ENCODE assay signal across 1 cellular context in genomic region chr21:45256912-45257672, GRCh38.
TF ChIP-seq lines count a peak whose summit lies in the region.

No MANE protein-coding gene starts in this region.

TF ChIP-seq in K562, 482 proteins besides CTCF, POLR2A, EP300 and RAD21 (continued from another document and continues in another):
- TF ChIP-seq HOMEZ (CRISPR knock-in tag; IDR thresholded peaks at IDR 0.05) (no peak), EGR1 (conservative IDR thresholded peaks at IDR 0.05) (no peak), KDM4B (IDR thresholded peaks at IDR 0.05; ENCODE audit: borderline replicate concordance in 2 of 2, low read depth in 1 of 2) (no peak), IRF1 (CRISPR knock-in tag; IDR thresholded peaks at IDR 0.05; ENCODE audit: borderline replicate concordance) (no peak), SMAD3 (CRISPR knock-in tag; conservative IDR thresholded peaks at IDR 0.05) (peak; percentile 62; the same call in 1 of the 2 replicates), BACH1 (tag; IDR thresholded peaks at IDR 0.05) (no peak), SMARCC2 (IDR thresholded peaks at IDR 0.05; ENCODE audit: low read depth) (peak; percentile 83), ZNF134 (CRISPR knock-in tag; conservative IDR thresholded peaks at IDR 0.05) (peak; percentile 49; the same call in 1 of the 2 replicates), MAX (CRISPR knock-in tag; IDR thresholded peaks at IDR 0.05) (peak; percentile 45; the same call in 1 of the 2 replicates), MCM5 (IDR thresholded peaks at IDR 0.05; ENCODE audit: low read depth) (no peak), LARP7 (IDR thresholded peaks at IDR 0.05) (no peak), KLF1 (tag; IDR thresholded peaks at IDR 0.05) (0 out of 2 replicates have a peak, but pooled peaks have one; percentile 28), POLR2G (IDR thresholded peaks at IDR 0.05; ENCODE audit: low read depth, low read length) (peak; percentile 10; the same call in 1 of the 2 replicates), LEF1 (IDR thresholded peaks at IDR 0.05) (peak; percentile 94), AFF4 (CRISPR knock-in tag; IDR thresholded peaks at IDR 0.05) (no peak), DDX20 (tag; IDR thresholded peaks at IDR 0.05; ENCODE audit: low read depth) (no peak), PHB (CRISPR knock-in tag; IDR thresholded peaks at IDR 0.05) (no peak), ATF6 (CRISPR knock-in tag; IDR thresholded peaks at IDR 0.05) (no peak), SOX6 (IDR thresholded peaks at IDR 0.05) (peak; percentile 96), CBX8 (IDR thresholded peaks at IDR 0.05; ENCODE audit: borderline replicate concordance, extremely low read depth, low read depth, low read length, poor library complexity, severe bottlenecking) (no peak), ZNF3 (CRISPR knock-in tag; IDR thresholded peaks at IDR 0.05) (no peak), ZNF583 (CRISPR knock-in tag; IDR thresholded peaks at IDR 0.05) (peak; percentile 80; the same call in 1 of the 2 replicates), MCM7 (IDR thresholded peaks at IDR 0.05) (no peak), RBBP5 (IDR thresholded peaks at IDR 0.05; ENCODE audit: borderline replicate concordance, insufficient read depth, low read length, poor library complexity, severe bottlenecking) (peak; percentile 92)
- TF ChIP-seq, protein P1, sequence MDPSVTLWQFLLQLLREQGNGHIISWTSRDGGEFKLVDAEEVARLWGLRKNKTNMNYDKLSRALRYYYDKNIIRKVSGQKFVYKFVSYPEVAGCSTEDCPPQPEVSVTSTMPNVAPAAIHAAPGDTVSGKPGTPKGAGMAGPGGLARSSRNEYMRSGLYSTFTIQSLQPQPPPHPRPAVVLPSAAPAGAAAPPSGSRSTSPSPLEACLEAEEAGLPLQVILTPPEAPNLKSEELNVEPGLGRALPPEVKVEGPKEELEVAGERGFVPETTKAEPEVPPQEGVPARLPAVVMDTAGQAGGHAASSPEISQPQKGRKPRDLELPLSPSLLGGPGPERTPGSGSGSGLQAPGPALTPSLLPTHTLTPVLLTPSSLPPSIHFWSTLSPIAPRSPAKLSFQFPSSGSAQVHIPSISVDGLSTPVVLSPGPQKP (CRISPR knock-in tag; IDR thresholded peaks at IDR 0.05): no peak
- TF ChIP-seq, protein P2, sequence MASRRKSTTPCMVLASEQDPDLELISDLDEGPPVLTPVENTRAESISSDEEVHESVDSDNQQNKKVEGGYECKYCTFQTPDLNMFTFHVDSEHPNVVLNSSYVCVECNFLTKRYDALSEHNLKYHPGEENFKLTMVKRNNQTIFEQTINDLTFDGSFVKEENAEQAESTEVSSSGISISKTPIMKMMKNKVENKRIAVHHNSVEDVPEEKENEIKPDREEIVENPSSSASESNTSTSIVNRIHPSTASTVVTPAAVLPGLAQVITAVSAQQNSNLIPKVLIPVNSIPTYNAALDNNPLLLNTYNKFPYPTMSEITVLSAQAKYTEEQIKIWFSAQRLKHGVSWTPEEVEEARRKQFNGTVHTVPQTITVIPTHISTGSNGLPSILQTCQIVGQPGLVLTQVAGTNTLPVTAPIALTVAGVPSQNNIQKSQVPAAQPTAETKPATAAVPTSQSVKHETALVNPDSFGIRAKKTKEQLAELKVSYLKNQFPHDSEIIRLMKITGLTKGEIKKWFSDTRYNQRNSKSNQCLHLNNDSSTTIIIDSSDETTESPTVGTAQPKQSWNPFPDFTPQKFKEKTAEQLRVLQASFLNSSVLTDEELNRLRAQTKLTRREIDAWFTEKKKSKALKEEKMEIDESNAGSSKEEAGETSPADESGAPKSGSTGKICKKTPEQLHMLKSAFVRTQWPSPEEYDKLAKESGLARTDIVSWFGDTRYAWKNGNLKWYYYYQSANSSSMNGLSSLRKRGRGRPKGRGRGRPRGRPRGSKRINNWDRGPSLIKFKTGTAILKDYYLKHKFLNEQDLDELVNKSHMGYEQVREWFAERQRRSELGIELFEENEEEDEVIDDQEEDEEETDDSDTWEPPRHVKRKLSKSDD (conservative IDR thresholded peaks at IDR 0.05; ENCODE audit: low read length): no peak
- TF ChIP-seq, protein P3, sequence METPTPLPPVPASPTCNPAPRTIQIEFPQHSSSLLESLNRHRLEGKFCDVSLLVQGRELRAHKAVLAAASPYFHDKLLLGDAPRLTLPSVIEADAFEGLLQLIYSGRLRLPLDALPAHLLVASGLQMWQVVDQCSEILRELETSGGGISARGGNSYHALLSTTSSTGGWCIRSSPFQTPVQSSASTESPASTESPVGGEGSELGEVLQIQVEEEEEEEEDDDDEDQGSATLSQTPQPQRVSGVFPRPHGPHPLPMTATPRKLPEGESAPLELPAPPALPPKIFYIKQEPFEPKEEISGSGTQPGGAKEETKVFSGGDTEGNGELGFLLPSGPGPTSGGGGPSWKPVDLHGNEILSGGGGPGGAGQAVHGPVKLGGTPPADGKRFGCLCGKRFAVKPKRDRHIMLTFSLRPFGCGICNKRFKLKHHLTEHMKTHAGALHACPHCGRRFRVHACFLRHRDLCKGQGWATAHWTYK (CRISPR knock-in tag; IDR thresholded peaks at IDR 0.05): peak; percentile 80; the same call in 1 of the 2 replicates
- TF ChIP-seq, protein P4, sequence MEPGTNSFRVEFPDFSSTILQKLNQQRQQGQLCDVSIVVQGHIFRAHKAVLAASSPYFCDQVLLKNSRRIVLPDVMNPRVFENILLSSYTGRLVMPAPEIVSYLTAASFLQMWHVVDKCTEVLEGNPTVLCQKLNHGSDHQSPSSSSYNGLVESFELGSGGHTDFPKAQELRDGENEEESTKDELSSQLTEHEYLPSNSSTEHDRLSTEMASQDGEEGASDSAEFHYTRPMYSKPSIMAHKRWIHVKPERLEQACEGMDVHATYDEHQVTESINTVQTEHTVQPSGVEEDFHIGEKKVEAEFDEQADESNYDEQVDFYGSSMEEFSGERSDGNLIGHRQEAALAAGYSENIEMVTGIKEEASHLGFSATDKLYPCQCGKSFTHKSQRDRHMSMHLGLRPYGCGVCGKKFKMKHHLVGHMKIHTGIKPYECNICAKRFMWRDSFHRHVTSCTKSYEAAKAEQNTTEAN (CRISPR knock-in tag; IDR thresholded peaks at IDR 0.05): no peak
- TF ChIP-seq, protein P5, sequence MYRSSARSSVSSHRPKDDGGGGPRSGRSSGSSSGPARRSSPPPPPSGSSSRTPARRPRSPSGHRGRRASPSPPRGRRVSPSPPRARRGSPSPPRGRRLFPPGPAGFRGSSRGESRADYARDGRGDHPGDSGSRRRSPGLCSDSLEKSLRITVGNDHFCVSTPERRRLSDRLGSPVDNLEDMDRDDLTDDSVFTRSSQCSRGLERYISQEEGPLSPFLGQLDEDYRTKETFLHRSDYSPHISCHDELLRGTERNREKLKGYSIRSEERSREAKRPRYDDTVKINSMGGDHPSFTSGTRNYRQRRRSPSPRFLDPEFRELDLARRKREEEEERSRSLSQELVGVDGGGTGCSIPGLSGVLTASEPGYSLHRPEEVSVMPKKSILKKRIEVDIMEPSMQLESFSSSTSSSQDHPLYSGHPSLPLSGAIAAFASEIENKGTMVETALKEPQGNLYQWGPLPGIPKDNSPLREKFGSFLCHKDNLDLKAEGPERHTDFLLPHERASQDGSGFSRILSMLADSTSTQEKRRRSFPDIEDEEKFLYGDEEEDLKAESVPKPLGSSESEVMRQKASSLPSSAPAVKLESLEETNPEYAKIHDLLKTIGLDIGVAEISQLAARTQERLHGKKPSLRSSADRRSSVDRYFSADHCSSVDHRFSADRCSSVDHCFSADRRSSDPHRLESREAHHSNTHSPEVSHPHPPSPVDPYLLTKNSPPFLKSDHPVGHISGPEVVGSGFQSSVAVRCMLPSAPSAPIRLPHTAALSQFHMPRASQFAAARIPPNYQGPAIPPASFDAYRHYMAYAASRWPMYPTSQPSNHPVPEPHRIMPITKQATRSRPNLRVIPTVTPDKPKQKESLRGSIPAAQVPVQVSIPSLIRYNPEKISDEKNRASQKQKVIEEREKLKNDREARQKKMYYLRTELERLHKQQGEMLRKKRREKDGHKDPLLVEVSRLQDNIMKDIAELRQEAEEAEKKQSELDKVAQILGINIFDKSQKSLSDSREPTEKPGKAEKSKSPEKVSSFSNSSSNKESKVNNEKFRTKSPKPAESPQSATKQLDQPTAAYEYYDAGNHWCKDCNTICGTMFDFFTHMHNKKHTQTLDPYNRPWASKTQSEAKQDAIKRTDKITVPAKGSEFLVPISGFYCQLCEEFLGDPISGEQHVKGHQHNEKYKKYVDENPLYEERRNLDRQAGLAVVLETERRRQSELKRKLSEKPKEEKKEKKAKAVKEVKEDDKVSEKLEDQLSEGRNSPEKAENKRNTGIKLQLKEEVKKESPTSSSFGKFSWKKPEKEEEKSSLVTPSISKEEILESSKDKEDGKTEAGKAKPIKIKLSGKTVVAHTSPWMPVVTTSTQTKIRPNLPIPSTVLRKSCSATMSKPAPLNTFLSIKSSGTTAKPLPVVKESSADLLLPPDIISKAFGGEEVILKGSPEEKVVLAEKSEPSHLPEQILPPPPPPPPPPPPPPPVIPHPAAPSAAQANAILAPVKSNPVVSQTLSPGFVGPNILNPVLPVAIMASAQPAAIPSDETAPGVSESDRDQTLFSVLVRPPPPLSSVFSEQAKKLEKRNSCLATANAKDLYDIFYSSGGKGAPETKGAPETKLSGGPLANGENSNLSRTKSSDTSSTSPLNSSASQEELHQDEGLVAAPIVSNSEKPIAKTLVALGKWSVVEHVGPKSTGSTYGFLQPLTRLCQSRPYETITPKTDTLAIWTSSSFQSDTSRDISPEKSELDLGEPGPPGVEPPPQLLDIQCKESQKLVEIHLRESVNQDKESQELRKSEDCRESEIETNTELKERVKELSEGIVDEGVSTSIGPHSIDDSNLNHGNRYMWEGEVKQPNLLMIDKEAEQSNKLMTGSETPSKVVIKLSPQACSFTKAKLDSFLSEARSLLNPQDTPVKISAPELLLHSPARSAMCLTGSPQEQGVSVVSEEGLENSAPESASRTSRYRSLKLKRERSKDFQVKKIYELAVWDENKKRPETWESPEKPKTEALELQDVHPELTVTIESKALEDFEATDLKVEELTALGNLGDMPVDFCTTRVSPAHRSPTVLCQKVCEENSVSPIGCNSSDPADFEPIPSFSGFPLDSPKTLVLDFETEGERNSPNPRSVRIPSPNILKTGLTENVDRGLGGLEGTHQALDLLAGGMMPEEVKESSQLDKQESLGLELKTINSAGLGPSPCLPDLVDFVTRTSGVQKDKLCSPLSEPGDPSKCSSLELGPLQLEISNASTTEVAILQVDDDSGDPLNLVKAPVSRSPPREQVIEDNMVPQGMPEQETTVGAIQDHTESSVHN (IDR thresholded peaks at IDR 0.05; ENCODE audit: borderline replicate concordance in 1 of 2, low read depth in 1 of 2): no peak
